In the genomic region with DNA sequence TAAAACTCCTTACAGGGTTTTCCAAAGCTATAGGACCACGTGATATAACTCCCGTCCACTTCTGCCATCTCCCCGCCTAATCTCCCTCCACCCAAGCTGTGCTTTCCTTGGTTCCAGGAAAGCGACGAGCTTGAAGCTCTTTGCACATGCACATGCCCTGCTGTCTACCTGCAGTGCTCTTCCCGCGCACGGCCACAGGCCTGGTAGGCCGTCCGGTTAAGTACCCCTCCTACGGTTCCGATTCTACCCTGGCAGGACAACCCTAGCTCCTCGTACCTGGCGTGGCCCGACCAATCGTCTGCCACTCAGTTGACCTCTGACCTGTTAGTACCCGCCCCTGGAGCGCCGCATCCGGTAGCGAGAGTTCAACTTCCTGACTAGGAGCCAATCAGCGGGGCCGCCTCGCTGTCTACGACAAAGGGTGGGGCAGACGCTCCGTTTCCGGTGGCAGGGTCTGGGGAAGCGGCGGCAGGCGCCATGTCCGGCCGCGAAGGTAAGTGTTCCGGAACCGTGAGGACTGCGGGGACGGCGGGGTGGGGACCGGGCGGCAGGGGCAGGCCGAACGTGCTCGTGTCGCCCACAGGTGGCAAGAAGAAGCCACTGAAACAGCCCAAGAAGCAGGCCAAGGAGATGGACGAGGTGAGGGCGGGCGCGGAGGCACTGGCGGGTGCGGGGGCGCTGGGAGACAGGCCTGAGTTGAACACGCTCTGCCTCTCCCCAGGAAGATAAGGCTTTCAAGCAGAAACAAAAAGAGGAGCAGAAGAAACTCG, we compare ENCODE assay signal across 8 cellular contexts. TPM values are rescaled to one million over a fixed set of nuclear protein-coding genes. Genes with fewer than 3 reads are reported as not detected.
DNase-seq lines count a peak whose midpoint lies in the region; ATAC-seq, FAIRE-seq and TF ChIP-seq lines count a peak whose summit lies in the region.

A gene with protein sequence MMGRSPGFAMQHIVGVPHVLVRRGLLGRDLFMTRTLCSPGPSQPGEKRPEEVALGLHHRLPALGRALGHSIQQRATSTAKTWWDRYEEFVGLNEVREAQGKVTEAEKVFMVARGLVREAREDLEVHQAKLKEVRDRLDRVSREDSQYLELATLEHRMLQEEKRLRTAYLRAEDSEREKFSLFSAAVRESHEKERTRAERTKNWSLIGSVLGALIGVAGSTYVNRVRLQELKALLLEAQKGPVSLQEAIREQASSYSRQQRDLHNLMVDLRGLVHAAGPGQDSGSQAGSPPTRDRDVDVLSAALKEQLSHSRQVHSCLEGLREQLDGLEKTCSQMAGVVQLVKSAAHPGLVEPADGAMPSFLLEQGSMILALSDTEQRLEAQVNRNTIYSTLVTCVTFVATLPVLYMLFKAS (minus strand): TSS at position 300 of the 770 bp plus-strand sequence. CDS start 4,991 bp downstream, outside the sequence.
TSS of gene TMA7 (plus strand) at position 438 of the 770 bp plus-strand sequence. CDS start at position 478, 40 bp downstream.

- WGBS in pancreas, 2 donors, result 0 to 1% methylated on average over 54 of the region's 54 CpGs

- H3K9ac ChIP-seq in adipocyte (ENCODE audit: low read length), result peak within 1 kb of the TSS; percentile 98

- H3K4me1 ChIP-seq in adipocyte (ENCODE audit: control insufficient read depth, insufficient read depth, low read length), result peaks cover 30% of the 10 kb centered on the region
- H3K4me1 ChIP-seq in pancreas, result peaks cover 8 to 13% (median 13%) of the 10 kb centered on the region in 3 donors
- peaks cover 5 to 36% (median 18%) of the 10 kb centered on the region in 4 donors for H3K4me1 ChIP-seq in tibial artery

- H3K27ac ChIP-seq in pancreas (peak within 1 kb of the TSS; percentile 65 to 81 (median 74)), tibial artery (peak within 1 kb of the TSS; percentile 93 to 94)

- peak; percentile 88 for FAIRE-seq in pancreas (lab: Jason Lieb, UNC)

- H3K27me3 ChIP-seq in adipocyte (replicated peaks; ENCODE audit: control insufficient read depth, insufficient read depth, low read length) (no peaks in the 10 kb centered on the region), pancreas (no peaks in the 10 kb centered on the region), tibial artery (no peaks in the 10 kb centered on the region)

- H3K4me3 ChIP-seq in GM12875 (ENCODE audit: low read depth, low read length), result peak within 1 kb of the TSS; percentile 74
- peak within 1 kb of the TSS; percentile 99 for H3K4me3 ChIP-seq in adipocyte (ENCODE audit: low read length)
- peak within 1 kb of the TSS; percentile 53 to 75 (median 68) for H3K4me3 ChIP-seq in pancreas
- peak within 1 kb of the TSS; percentile 84 to 96 for H3K4me3 ChIP-seq in tibial artery

- ATAC-seq in HG02798 (IDR thresholded peaks at IDR 0.05; ENCODE audit: poor library complexity, unreplicated experiment) (peak; percentile 97), Right ventricle myocardium superior (ENCODE audit: poor library complexity) (peak; percentile 98), pancreas (peak; percentile 94 to 99 (median 96))

- no peaks in the 10 kb centered on the region for H3K9me3 ChIP-seq in adipocyte (ENCODE audit: control insufficient read depth, low read length)
- H3K9me3 ChIP-seq in pancreas, result no peaks in the 10 kb centered on the region
- no peaks in the 10 kb centered on the region for H3K9me3 ChIP-seq in tibial artery

- TF ChIP-seq CTCF in GM12875 (IDR thresholded peaks at IDR 0.05; ENCODE audit: borderline replicate concordance, insufficient read depth, low read depth, low read length) (0 out of 2 replicates have a peak, but pooled peaks have one; percentile 3), pancreas (IDR thresholded peaks at IDR 0.05) (no peak), tibial artery (IDR thresholded peaks at IDR 0.05) (no peak)

- H3K36me3 ChIP-seq in adipocyte (ENCODE audit: control insufficient read depth, insufficient read depth, low read length, severe bottlenecking) (peaks cover 31% of the 10 kb centered on the region), pancreas (peaks cover 0 to 4% (median 0%) of the 10 kb centered on the region in 3 donors), tibial artery (peaks cover 7 to 33% (median 29%) of the 10 kb centered on the region in 3 donors)

- intact Hi-C loops in Right ventricle myocardium superior (cut with DNase I), result loop anchor here (5.0 kb wide), 1 partner anchor 168 kb away; no protein-coding TSS in a partner anchor
- intact Hi-C loops in pancreas (cut with DNase I), result loop anchor here (5.0 to 10.0 kb wide), 3 partner anchors 38 to 168 kb away; no protein-coding TSS in a partner anchor
- intact Hi-C loops in tibial artery (cut with DNase I; ENCODE audit: low total_unique reads), result loop anchor here (10.0 kb wide), 2 partner anchors 135 to 205 kb away; partner anchors contain the start of gene NME6

- DNase-seq in NCI-H1436 (lab: John Stamatoyannopoulos, UW) (peak; percentile 90), T follicular helper cell (ENCODE audit: low read depth) (peak; percentile 97), adipocyte (ENCODE audit: low read depth) (peak; percentile 99), Right ventricle myocardium superior (peak; percentile 99), pancreas (peak; percentile 98 to 100 (median 98)), tibial artery (peak; percentile 99)

RNA-seq across cellular contexts. Expression of the first gene that starts in this region (rescaled TPM):
- total RNA-seq in Right ventricle myocardium superior, result 11.9 TPM
- total RNA-seq in pancreas, result 1 to 10 TPM; 1.6 to 4.3 (median 3.3) TPM
- polyA plus RNA-seq in pancreas, result 1 to 10 TPM; 2.5 to 5.8 TPM

RNA-seq across cellular contexts. Expression of gene TMA7, which starts in this region (rescaled TPM):
- total RNA-seq in Right ventricle myocardium superior (237 TPM), pancreas (10 to 100 TPM; 59.0 to 83.8 (median 68.0) TPM)
- 100 to 1,000 TPM; 278 to 320 TPM for polyA plus RNA-seq in pancreas

Comparison
In these comparisons a context has a peak if more than half of its experiments do, and no peak if none do; other contexts are left out.
1. Peak in every context shown above with its lines: DNase-seq, ATAC-seq, H3K4me3 ChIP-seq and H3K27ac ChIP-seq.